Comparison of ENCODE assay signal across 1 cellular context in genomic region chr6:29227235-29227634, GRCh38.
TF ChIP-seq lines count a peak whose summit lies in the region.

No MANE protein-coding gene starts in this region.

TF ChIP-seq in H1, 55 proteins besides CTCF, POLR2A, EP300 and RAD21 (continued from another document):
- TF ChIP-seq RBBP5 (IDR thresholded peaks at IDR 0.05; ENCODE audit: borderline replicate concordance, low read depth, low read length) (no peak), FOSL1 (IDR thresholded peaks at IDR 0.05; ENCODE audit: insufficient read depth, low read depth, low read length) (no peak), ZNF274 (IDR thresholded peaks at IDR 0.05; ENCODE audit: borderline replicate concordance, extremely low read depth, low read length) (no peak), SP4 (IDR thresholded peaks at IDR 0.05; ENCODE audit: low read length) (no peak), POU5F1 (IDR thresholded peaks at IDR 0.05; ENCODE audit: low read depth, low read length) (no peak), NRF1 (IDR thresholded peaks at IDR 0.05; ENCODE audit: low read depth, low read length) (no peak), SP1 (IDR thresholded peaks at IDR 0.05; ENCODE audit: low read depth, low read length) (no peak), TEAD4 (IDR thresholded peaks at IDR 0.05; ENCODE audit: low read depth, low read length) (no peak), PHF8 (conservative IDR thresholded peaks at IDR 0.05; ENCODE audit: low read depth, low read length) (no peak), YY1 (IDR thresholded peaks at IDR 0.05; ENCODE audit: low read depth, low read length) (no peak), EZH2 (IDR thresholded peaks at IDR 0.05; ENCODE audit: low read depth, low read length, severe bottlenecking) (no peak)
- TF ChIP-seq, protein P1, sequence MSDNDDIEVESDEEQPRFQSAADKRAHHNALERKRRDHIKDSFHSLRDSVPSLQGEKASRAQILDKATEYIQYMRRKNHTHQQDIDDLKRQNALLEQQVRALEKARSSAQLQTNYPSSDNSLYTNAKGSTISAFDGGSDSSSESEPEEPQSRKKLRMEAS (IDR thresholded peaks at IDR 0.05) = no peak
